In genomic region chr1:234345237-234345636, GRCh38 we compare ENCODE assay signal across 8 cellular contexts.
"Had no signal": no experiment of that assay in that cellular context is flagged by ENCODE, and none has a peak within 500 bp of the region (broad histone marks: within the 10 kb centered on the region; RNA-seq: fewer than 3 reads in every experiment).

No MANE protein-coding gene starts in this region.

- ATAC-seq: GM12878 had no signal

- DNase-seq: GDM1, GF-D8 had no signal

- H3K4me3 ChIP-seq: GM12878 had no signal

- FAIRE-seq: G401.6, GM12878, GM12891, GM12892, GM18507, GM19239 had no signal
